Comparison of ENCODE assay signal across 1 cellular context in the genomic region with DNA sequence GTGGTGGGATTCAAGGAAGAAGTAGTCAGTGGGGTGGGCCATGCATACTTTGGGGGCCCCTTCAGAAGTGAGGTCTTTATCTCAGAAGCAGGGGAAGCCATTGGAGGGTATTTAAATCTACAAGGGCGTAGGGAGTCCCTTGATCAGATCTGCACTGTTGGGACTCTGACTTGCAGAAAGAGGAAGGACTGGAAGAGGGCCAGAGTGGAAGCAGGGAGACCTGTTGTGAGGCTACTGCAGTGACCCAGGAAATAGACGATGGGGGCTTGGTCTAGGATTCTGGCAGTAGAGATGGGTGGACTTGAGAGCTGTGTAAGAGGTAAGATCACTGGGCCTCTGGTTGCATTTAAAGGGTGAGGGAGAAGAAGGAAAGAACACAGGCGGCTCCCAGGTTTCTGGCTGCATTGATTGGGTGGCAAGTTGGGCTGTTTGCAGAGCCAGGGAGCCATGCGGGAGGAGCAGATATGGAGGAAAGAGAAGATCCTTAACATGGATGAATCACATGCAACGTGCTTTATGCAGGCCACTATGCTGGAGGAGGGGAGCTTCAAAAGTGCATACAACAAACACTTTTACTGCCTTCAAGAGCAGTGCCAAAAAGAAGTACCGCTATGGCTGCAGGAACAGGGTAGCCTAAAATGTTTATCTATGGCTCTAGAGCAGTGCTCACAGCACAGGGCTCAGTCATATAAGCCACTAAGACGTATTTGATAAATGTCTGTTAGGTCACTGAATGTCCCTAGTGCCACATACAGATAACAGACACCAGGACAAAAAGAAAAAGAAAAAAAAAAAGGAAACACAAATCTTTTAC.
TF ChIP-seq lines count a peak whose summit lies in the region.

No MANE protein-coding gene starts in this region.

TF ChIP-seq in endothelial cell of umbilical vein, 7 proteins besides CTCF, POLR2A, EP300 and RAD21 (continued from another document):
- TF ChIP-seq FOS (IDR thresholded peaks at IDR 0.05; ENCODE audit: borderline replicate concordance, insufficient read depth, low read length) (no peak), GATA2 (IDR thresholded peaks at IDR 0.05; ENCODE audit: insufficient read depth, insufficient read length, low read depth, low read length) (no peak), EZH2 (IDR thresholded peaks at IDR 0.05; ENCODE audit: borderline replicate concordance, low read depth, low read length, severe bottlenecking) (no peak)
